12 cellular contexts compared by ENCODE assay signal in the genomic region with DNA sequence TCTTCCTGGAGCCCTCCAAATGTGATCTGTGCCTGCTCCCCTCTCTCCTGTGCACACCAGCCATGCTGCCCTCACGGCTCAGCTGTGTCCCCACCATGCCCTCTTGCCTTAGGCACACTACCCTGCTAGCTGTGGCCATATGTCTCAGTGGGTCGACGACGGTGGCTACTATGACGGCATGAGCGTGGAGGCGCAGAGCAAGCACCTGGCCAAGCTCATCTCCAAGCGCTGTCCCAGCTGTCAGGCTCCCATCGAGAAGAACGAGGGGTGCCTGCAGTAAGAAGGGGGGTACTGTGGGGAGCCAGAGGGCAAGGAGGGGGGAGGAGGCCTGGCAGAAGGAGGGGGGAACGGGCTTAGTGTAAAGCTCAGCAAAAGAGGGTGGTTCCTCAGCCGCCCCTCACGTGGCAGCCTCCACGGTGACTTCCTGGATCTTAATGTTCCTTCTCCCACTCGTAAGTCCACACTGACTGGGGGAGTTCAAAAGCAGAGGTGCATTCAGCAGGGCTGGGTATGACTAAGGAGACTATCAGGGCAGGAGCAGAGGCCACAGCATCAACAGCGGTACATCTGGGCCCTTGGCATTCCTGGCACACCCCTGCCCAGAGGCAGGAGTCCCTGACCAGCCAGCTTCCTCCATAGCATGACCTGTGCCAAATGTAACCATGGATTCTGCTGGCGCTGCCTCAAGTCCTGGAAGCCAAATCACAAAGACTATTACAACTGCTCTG. TPM values are rescaled to one million over a fixed set of nuclear protein-coding genes. Genes with fewer than 3 reads are reported as not detected.
DNase-seq lines count a peak whose midpoint lies in the region; ATAC-seq and TF ChIP-seq lines count a peak whose summit lies in the region.
"Had no signal": no experiment of that assay in that cellular context is flagged by ENCODE, and none has a peak within 500 bp of the region (broad histone marks: within the 10 kb centered on the region; RNA-seq: fewer than 3 reads in every experiment).

No MANE protein-coding gene starts in this region.

- no peak for TF ChIP-seq CTCF in RWPE2 (IDR thresholded peaks at IDR 0.05; ENCODE audit: poor library complexity, severe bottlenecking)

- CTCF ChIA-PET in activated CD4-positive, alpha-beta memory T cell treated with anti-CD3 and anti-CD28 coated beads for 36 hours (lab: Charles Lee): interaction anchor here (1.4 to 4.1 kb wide), 2 partner anchors 8 to 9 kb away, joined by 4 to 18 read pairs; partner anchors contain the start of gene DNPH1
- CTCF ChIA-PET in activated CD4-positive, alpha-beta memory T cell treated with anti-CD3 and anti-CD28 coated beads, Interleukin-2, amount 10 ng/mL, durations not matched to agents 7 days and 5 days (lab: Charles Lee): interaction anchor here (1.8 kb wide), 1 partner anchor 8 kb away, joined by 11 read pairs; the partner anchor contains the start of gene DNPH1

- no peaks in the 10 kb centered on the region for H3K27me3 ChIP-seq in RWPE2 (ENCODE audit: insufficient read depth, poor library complexity, severe bottlenecking)
- no peaks in the 10 kb centered on the region for H3K27me3 ChIP-seq in effector memory CD4-positive, alpha-beta T cell (replicated peaks; ENCODE audit: control insufficient read depth, insufficient read depth, low read length, poor library complexity, severe bottlenecking)
- H3K27me3 ChIP-seq: adrenal gland had no signal

- H3K27me3 Mint-ChIP-seq in activated CD4-positive, alpha-beta memory T cell treated with anti-CD3 and anti-CD28 coated beads for 36 hours: no peaks in the 10 kb centered on the region
- no peaks in the 10 kb centered on the region for H3K27me3 Mint-ChIP-seq in activated CD4-positive, alpha-beta memory T cell treated with anti-CD3 and anti-CD28 coated beads, Interleukin-2, amount 10 ng/mL, durations not matched to agents 7 days and 5 days

- DNase-seq in activated CD4-positive, alpha-beta memory T cell treated with anti-CD3 and anti-CD28 coated beads for 36 hours: no peak
- no peak for DNase-seq in activated CD4-positive, alpha-beta memory T cell treated with anti-CD3 and anti-CD28 coated beads, Interleukin-2, amount 10 ng/mL, durations not matched to agents 7 days and 5 days
- DNase-seq in RWPE2 (ENCODE audit: low spot score) (peak; percentile 49), renal cortical epithelial cell (ENCODE audit: low read depth) (peak; percentile 10), cerebellar cortex (ENCODE audit: low spot score) (no peak), NCI-H1436 (lab: John Stamatoyannopoulos, UW) (no peak)
- no peak for DNase-seq in effector memory CD4-positive, alpha-beta T cell
- DNase-seq: natural killer cell, NCI-H446 treated with DMSO at 0.1 percent for 48 hours had no signal

- no peaks in the 10 kb centered on the region for H3K9me3 Mint-ChIP-seq in activated CD4-positive, alpha-beta memory T cell treated with anti-CD3 and anti-CD28 coated beads for 36 hours
- no peaks in the 10 kb centered on the region for H3K9me3 Mint-ChIP-seq in activated CD4-positive, alpha-beta memory T cell treated with anti-CD3 and anti-CD28 coated beads, Interleukin-2, amount 10 ng/mL, durations not matched to agents 7 days and 5 days
- H3K9me3 Mint-ChIP-seq: natural killer cell had no signal

- peaks cover 44% of the 10 kb centered on the region for H3K4me1 Mint-ChIP-seq in activated CD4-positive, alpha-beta memory T cell treated with anti-CD3 and anti-CD28 coated beads for 36 hours (ENCODE audit: low read depth)
- H3K4me1 Mint-ChIP-seq in activated CD4-positive, alpha-beta memory T cell treated with anti-CD3 and anti-CD28 coated beads, Interleukin-2, amount 10 ng/mL, durations not matched to agents 7 days and 5 days: peaks cover 28% of the 10 kb centered on the region

- peaks cover 33% of the 10 kb centered on the region for H3K36me3 Mint-ChIP-seq in activated CD4-positive, alpha-beta memory T cell treated with anti-CD3 and anti-CD28 coated beads for 36 hours
- peaks cover 35% of the 10 kb centered on the region for H3K36me3 Mint-ChIP-seq in activated CD4-positive, alpha-beta memory T cell treated with anti-CD3 and anti-CD28 coated beads, Interleukin-2, amount 10 ng/mL, durations not matched to agents 7 days and 5 days (ENCODE audit: low read depth)

- H3K4me1 ChIP-seq in RWPE2 (ENCODE audit: insufficient read depth, poor library complexity, severe bottlenecking): no peaks in the 10 kb centered on the region
- peaks cover 25% of the 10 kb centered on the region for H3K4me1 ChIP-seq in effector memory CD4-positive, alpha-beta T cell (ENCODE audit: control insufficient read depth, insufficient read depth, low read length, poor library complexity, severe bottlenecking)
- H3K4me1 ChIP-seq: adrenal gland had no signal

- peaks cover 10% of the 10 kb centered on the region; the same call in 1 of the 2 replicates for H3K36me3 ChIP-seq in RWPE2 (ENCODE audit: low read depth)
- H3K36me3 ChIP-seq in effector memory CD4-positive, alpha-beta T cell (ENCODE audit: control insufficient read depth, insufficient read depth, low read length): peaks cover 18% of the 10 kb centered on the region

- no peak overlapping the region for H3K4me3 ChIP-seq in RWPE2 (ENCODE audit: severe bottlenecking)
- H3K4me3 ChIP-seq in effector memory CD4-positive, alpha-beta T cell (ENCODE audit: insufficient read depth, low read depth, low read length, poor library complexity, severe bottlenecking): no peak overlapping the region
- H3K4me3 ChIP-seq: adrenal gland had no signal

- H3K4me3 Mint-ChIP-seq in activated CD4-positive, alpha-beta memory T cell treated with anti-CD3 and anti-CD28 coated beads for 36 hours: no peak overlapping the region
- H3K4me3 Mint-ChIP-seq in activated CD4-positive, alpha-beta memory T cell treated with anti-CD3 and anti-CD28 coated beads, Interleukin-2, amount 10 ng/mL, durations not matched to agents 7 days and 5 days: no peak overlapping the region
- H3K4me3 Mint-ChIP-seq: natural killer cell had no signal

- no peaks in the 10 kb centered on the region for H3K9me3 ChIP-seq in RWPE2 (ENCODE audit: severe bottlenecking)
- H3K9me3 ChIP-seq in effector memory CD4-positive, alpha-beta T cell (ENCODE audit: control insufficient read depth, low read length): no peaks in the 10 kb centered on the region
- H3K9me3 ChIP-seq: adrenal gland had no signal

- H3K27ac ChIP-seq in RWPE2 (ENCODE audit: poor library complexity, severe bottlenecking): peak overlapping the region; percentile 7
- peak overlapping the region; percentile 31 for H3K27ac ChIP-seq in effector memory CD4-positive, alpha-beta T cell (ENCODE audit: insufficient read depth, low read length, poor library complexity, severe bottlenecking)
- H3K27ac ChIP-seq: adrenal gland had no signal

- POLR2A ChIA-PET in activated CD4-positive, alpha-beta memory T cell treated with anti-CD3 and anti-CD28 coated beads for 36 hours (lab: Charles Lee): interaction anchor here (0.6 to 1.4 kb wide), 3 partner anchors 30 to 300 kb away, joined by 3 to 4 read pairs (median 3); no protein-coding TSS in a partner anchor
- POLR2A ChIA-PET in activated CD4-positive, alpha-beta memory T cell treated with anti-CD3 and anti-CD28 coated beads, Interleukin-2, amount 10 ng/mL, durations not matched to agents 7 days and 5 days (lab: Charles Lee): interaction anchor here (0.8 kb wide), 1 partner anchor 32 kb away, joined by 3 read pairs; no protein-coding TSS in a partner anchor

- peak overlapping the region; percentile 55 for H3K27ac Mint-ChIP-seq in activated CD4-positive, alpha-beta memory T cell treated with anti-CD3 and anti-CD28 coated beads for 36 hours
- H3K27ac Mint-ChIP-seq in activated CD4-positive, alpha-beta memory T cell treated with anti-CD3 and anti-CD28 coated beads, Interleukin-2, amount 10 ng/mL, durations not matched to agents 7 days and 5 days: no peak overlapping the region

- ATAC-seq in RWPE2 (ENCODE audit: low read depth) (peak; percentile 54), HG02798 (IDR thresholded peaks at IDR 0.05; ENCODE audit: poor library complexity, unreplicated experiment) (no peak)
- ATAC-seq: natural killer cell had no signal

- intact Hi-C loops in activated CD4-positive, alpha-beta memory T cell treated with anti-CD3 and anti-CD28 coated beads for 36 hours (cut with micrococcal nuclease): loop anchor here (10.0 kb wide), 1 partner anchor 414 kb away; the partner anchor contains the start of gene MAD2L1BP

RNA-seq across cellular contexts. Expression of gene DNPH1, which starts 8.1 kb away (rescaled TPM):
- total RNA-seq in activated CD4-positive, alpha-beta memory T cell treated with anti-CD3 and anti-CD28 coated beads for 36 hours: 10 to 100 TPM; 57.5 to 57.9 TPM
- total RNA-seq in activated CD4-positive, alpha-beta memory T cell treated with anti-CD3 and anti-CD28 coated beads, Interleukin-2, amount 10 ng/mL, durations not matched to agents 7 days and 5 days: 10 to 100 TPM; 39.6 to 42.5 TPM
- 37.1 and 81.6 TPM in 2 replicates for total RNA-seq in renal cortical epithelial cell

RNA-seq across cellular contexts. Expression of gene TTBK1, which starts 22.1 kb away (rescaled TPM):
- under 1 TPM; 0.31 to 0.34 TPM for total RNA-seq in activated CD4-positive, alpha-beta memory T cell treated with anti-CD3 and anti-CD28 coated beads for 36 hours
- under 1 TPM; 0.30 TPM for total RNA-seq in activated CD4-positive, alpha-beta memory T cell treated with anti-CD3 and anti-CD28 coated beads, Interleukin-2, amount 10 ng/mL, durations not matched to agents 7 days and 5 days
- total RNA-seq in renal cortical epithelial cell: 0.10 TPM in 1 of 2 replicates, not detected in the other
- total RNA-seq: H4 had no signal

RNA-seq across cellular contexts. Expression of gene CUL9, which starts 39.2 kb away (rescaled TPM):
- 10 to 100 TPM; 37.8 to 38.4 TPM for total RNA-seq in activated CD4-positive, alpha-beta memory T cell treated with anti-CD3 and anti-CD28 coated beads for 36 hours
- total RNA-seq in activated CD4-positive, alpha-beta memory T cell treated with anti-CD3 and anti-CD28 coated beads, Interleukin-2, amount 10 ng/mL, durations not matched to agents 7 days and 5 days: 10 to 100 TPM; 45.0 to 45.9 TPM
- total RNA-seq in renal cortical epithelial cell: 20.3 and 43.4 TPM in 2 replicates

RNA-seq across cellular contexts. Expression of gene SRF, which starts 50.1 kb away (rescaled TPM):
- 10 to 100 TPM; 40.5 to 40.8 TPM for total RNA-seq in activated CD4-positive, alpha-beta memory T cell treated with anti-CD3 and anti-CD28 coated beads for 36 hours
- total RNA-seq in activated CD4-positive, alpha-beta memory T cell treated with anti-CD3 and anti-CD28 coated beads, Interleukin-2, amount 10 ng/mL, durations not matched to agents 7 days and 5 days: 10 to 100 TPM; 45.8 to 45.9 TPM
- 14.2 and 20.9 TPM in 2 replicates for total RNA-seq in renal cortical epithelial cell

Comparison
In these comparisons a context has a peak if more than half of its experiments do, and no peak if none do; other contexts are left out.
1. DNase-seq: peak in RWPE2 (single experiment) and renal cortical epithelial cell (single experiment); none in activated CD4-positive, alpha-beta memory T cell treated with anti-CD3 and anti-CD28 coated beads for 36 hours (single experiment), activated CD4-positive, alpha-beta memory T cell treated with anti-CD3 and anti-CD28 coated beads, Interleukin-2, amount 10 ng/mL, durations not matched to agents 7 days and 5 days (single experiment), effector memory CD4-positive, alpha-beta T cell (0 of 3), cerebellar cortex (single experiment) and NCI-H1436 (single experiment).